In genomic region chr15:65286704-65287514, GRCh38 we compare ENCODE assay signal across 8 cellular contexts. TPM values are rescaled to one million over a fixed set of nuclear protein-coding genes. Genes with fewer than 3 reads are reported as not detected.
DNase-seq lines count a peak whose midpoint lies in the region; ATAC-seq and TF ChIP-seq lines count a peak whose summit lies in the region.

Gene PARP16 (minus strand): TSS chr15:65286883. CDS start chr15:65286426, 457 bp downstream.

- DNase-seq in DMS79 treated with DMSO at 0.1 percent for 48 hours (lab: John Stamatoyannopoulos, UW) (peak; percentile 79), KBM-7 (peak; percentile 98), myocyte (ENCODE audit: low read depth) (peak; percentile 88)
- DNase-seq in activated T-cell treated with anti-CD3 and anti-CD28 coated beads, Interleukin-2, amount 50 U/mL, for 1 hour, result peak; percentile 93
- peak; percentile 91 to 92 for DNase-seq in stimulated activated CD8-positive, alpha-beta memory T cell treated with anti-CD3 and anti-CD28 coated beads, Interleukin-7, amount 100 ng/mL, for 48 hours (ENCODE audit: extremely low read depth in 1 of 2, low read depth in 1 of 2)

- ATAC-seq in GM21723 (IDR thresholded peaks at IDR 0.05; ENCODE audit: unreplicated experiment) (peak; percentile 92), esophagus mucosa (peak; percentile 95)

- in situ Hi-C loops in KBM-7 (cut with MboI; ENCODE audit: low pct_unique_long_range_greater_than_20kb, low sequenced_read_pairs), result no loop called here

TF ChIP-seq in PFSK-1, 5 proteins besides CTCF, POLR2A, EP300 and RAD21:
- peak; percentile 41; the same call in 1 of the 2 replicates for TF ChIP-seq SIN3A (IDR thresholded peaks at IDR 0.05; ENCODE audit: borderline replicate concordance, insufficient read depth, low read length)
- TF ChIP-seq FOXP2 (optimal IDR thresholded peaks at IDR 0.05; ENCODE audit: borderline replicate concordance, extremely low read depth, extremely low read length, insufficient read depth), result peak; percentile 24
- TF ChIP-seq REST (IDR thresholded peaks at IDR 0.05; ENCODE audit: insufficient read depth in 1 of 2, low read depth in 2 of 2, low read length in 2 of 2), result no peak
- no peak for TF ChIP-seq TAF1 (IDR thresholded peaks at IDR 0.05; ENCODE audit: borderline replicate concordance, insufficient read depth, low read length)
- peak; percentile 48; the same call in 1 of the 2 replicates for TF ChIP-seq POLR2AphosphoS5 (IDR thresholded peaks at IDR 0.05; ENCODE audit: low read depth, low read length)

RNA-seq across cellular contexts. Expression of gene PARP16, which starts in this region (rescaled TPM):
- 12.9 TPM for polyA plus RNA-seq in PFSK-1 (2012; ENCODE audit: insufficient read length, low read depth)
- total RNA-seq in esophagus mucosa (7.0 TPM), myocyte (7.2 and 7.6 TPM in 2 replicates)
- polyA plus RNA-seq in myocyte (2012), result 5.6 TPM

Comparison
In these comparisons a context has a peak if more than half of its experiments do, and no peak if none do; other contexts are left out.
1. Peak in every context shown above with its lines: DNase-seq and ATAC-seq.